In genomic region chr4:55397521-55398321, GRCh38 we compare ENCODE assay signal across 1 cellular context.
TF ChIP-seq lines count a peak whose summit lies in the region.

No MANE protein-coding gene starts in this region.

TF ChIP-seq in K562, 482 proteins besides CTCF, POLR2A, EP300 and RAD21 (continued from another document and continues in another):
- 0 out of 2 replicates have a peak, but pooled peaks have one; percentile 36 for TF ChIP-seq ZNF407 (IDR thresholded peaks at IDR 0.05; ENCODE audit: low read depth)
- TF ChIP-seq FOXK1 (CRISPR knock-in tag; IDR thresholded peaks at IDR 0.05; ENCODE audit: borderline replicate concordance): peak; percentile 47; the same call in 1 of the 2 replicates
- peak; percentile 37; the same call in 1 of the 2 replicates for TF ChIP-seq SUPT5H (IDR thresholded peaks at IDR 0.05)
- TF ChIP-seq MCM7 (IDR thresholded peaks at IDR 0.05): peak in 1 of 2 experiments; percentile 6; a peak in 1 of 4 replicates
- TF ChIP-seq, protein P1, sequence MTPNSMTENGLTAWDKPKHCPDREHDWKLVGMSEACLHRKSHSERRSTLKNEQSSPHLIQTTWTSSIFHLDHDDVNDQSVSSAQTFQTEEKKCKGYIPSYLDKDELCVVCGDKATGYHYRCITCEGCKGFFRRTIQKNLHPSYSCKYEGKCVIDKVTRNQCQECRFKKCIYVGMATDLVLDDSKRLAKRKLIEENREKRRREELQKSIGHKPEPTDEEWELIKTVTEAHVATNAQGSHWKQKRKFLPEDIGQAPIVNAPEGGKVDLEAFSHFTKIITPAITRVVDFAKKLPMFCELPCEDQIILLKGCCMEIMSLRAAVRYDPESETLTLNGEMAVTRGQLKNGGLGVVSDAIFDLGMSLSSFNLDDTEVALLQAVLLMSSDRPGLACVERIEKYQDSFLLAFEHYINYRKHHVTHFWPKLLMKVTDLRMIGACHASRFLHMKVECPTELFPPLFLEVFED (CRISPR knock-in tag; conservative IDR thresholded peaks at IDR 0.05): peak; percentile 83; the same call in 1 of the 2 replicates
- no peak for TF ChIP-seq ZNF583 (CRISPR knock-in tag; IDR thresholded peaks at IDR 0.05)
- TF ChIP-seq GTF2B (IDR thresholded peaks at IDR 0.05; ENCODE audit: extremely low read depth, insufficient read length): no peak
- peak; percentile 85 for TF ChIP-seq CEBPB (tag; IDR thresholded peaks at IDR 0.05)
- TF ChIP-seq, protein P2, sequence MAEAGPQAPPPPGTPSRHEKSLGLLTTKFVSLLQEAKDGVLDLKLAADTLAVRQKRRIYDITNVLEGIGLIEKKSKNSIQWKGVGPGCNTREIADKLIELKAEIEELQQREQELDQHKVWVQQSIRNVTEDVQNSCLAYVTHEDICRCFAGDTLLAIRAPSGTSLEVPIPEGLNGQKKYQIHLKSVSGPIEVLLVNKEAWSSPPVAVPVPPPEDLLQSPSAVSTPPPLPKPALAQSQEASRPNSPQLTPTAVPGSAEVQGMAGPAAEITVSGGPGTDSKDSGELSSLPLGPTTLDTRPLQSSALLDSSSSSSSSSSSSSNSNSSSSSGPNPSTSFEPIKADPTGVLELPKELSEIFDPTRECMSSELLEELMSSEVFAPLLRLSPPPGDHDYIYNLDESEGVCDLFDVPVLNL (CRISPR knock-in tag; IDR thresholded peaks at IDR 0.05; ENCODE audit: low read depth): no peak
- peak; percentile 62; the same call in 1 of the 2 replicates for TF ChIP-seq SPI1 (IDR thresholded peaks at IDR 0.05; ENCODE audit: borderline replicate concordance, low read depth, low read length)
- TF ChIP-seq CEBPG (CRISPR knock-in tag; IDR thresholded peaks at IDR 0.05): no peak
- TF ChIP-seq CEBPG (tag; conservative IDR thresholded peaks at IDR 0.05 in 1 of 2, IDR thresholded peaks at IDR 0.05 in 1 of 2): peak; percentile 42 to 66
- TF ChIP-seq, protein P3, sequence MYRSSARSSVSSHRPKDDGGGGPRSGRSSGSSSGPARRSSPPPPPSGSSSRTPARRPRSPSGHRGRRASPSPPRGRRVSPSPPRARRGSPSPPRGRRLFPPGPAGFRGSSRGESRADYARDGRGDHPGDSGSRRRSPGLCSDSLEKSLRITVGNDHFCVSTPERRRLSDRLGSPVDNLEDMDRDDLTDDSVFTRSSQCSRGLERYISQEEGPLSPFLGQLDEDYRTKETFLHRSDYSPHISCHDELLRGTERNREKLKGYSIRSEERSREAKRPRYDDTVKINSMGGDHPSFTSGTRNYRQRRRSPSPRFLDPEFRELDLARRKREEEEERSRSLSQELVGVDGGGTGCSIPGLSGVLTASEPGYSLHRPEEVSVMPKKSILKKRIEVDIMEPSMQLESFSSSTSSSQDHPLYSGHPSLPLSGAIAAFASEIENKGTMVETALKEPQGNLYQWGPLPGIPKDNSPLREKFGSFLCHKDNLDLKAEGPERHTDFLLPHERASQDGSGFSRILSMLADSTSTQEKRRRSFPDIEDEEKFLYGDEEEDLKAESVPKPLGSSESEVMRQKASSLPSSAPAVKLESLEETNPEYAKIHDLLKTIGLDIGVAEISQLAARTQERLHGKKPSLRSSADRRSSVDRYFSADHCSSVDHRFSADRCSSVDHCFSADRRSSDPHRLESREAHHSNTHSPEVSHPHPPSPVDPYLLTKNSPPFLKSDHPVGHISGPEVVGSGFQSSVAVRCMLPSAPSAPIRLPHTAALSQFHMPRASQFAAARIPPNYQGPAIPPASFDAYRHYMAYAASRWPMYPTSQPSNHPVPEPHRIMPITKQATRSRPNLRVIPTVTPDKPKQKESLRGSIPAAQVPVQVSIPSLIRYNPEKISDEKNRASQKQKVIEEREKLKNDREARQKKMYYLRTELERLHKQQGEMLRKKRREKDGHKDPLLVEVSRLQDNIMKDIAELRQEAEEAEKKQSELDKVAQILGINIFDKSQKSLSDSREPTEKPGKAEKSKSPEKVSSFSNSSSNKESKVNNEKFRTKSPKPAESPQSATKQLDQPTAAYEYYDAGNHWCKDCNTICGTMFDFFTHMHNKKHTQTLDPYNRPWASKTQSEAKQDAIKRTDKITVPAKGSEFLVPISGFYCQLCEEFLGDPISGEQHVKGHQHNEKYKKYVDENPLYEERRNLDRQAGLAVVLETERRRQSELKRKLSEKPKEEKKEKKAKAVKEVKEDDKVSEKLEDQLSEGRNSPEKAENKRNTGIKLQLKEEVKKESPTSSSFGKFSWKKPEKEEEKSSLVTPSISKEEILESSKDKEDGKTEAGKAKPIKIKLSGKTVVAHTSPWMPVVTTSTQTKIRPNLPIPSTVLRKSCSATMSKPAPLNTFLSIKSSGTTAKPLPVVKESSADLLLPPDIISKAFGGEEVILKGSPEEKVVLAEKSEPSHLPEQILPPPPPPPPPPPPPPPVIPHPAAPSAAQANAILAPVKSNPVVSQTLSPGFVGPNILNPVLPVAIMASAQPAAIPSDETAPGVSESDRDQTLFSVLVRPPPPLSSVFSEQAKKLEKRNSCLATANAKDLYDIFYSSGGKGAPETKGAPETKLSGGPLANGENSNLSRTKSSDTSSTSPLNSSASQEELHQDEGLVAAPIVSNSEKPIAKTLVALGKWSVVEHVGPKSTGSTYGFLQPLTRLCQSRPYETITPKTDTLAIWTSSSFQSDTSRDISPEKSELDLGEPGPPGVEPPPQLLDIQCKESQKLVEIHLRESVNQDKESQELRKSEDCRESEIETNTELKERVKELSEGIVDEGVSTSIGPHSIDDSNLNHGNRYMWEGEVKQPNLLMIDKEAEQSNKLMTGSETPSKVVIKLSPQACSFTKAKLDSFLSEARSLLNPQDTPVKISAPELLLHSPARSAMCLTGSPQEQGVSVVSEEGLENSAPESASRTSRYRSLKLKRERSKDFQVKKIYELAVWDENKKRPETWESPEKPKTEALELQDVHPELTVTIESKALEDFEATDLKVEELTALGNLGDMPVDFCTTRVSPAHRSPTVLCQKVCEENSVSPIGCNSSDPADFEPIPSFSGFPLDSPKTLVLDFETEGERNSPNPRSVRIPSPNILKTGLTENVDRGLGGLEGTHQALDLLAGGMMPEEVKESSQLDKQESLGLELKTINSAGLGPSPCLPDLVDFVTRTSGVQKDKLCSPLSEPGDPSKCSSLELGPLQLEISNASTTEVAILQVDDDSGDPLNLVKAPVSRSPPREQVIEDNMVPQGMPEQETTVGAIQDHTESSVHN (IDR thresholded peaks at IDR 0.05; ENCODE audit: borderline replicate concordance in 1 of 2, low read depth in 1 of 2): 0 out of 4 replicates have a peak, but pooled peaks of 1 of the 2 experiments have one; percentile 22
- no peak for TF ChIP-seq PTRF (tag; IDR thresholded peaks at IDR 0.05)
- 0 out of 2 replicates have a peak, but pooled peaks have one; percentile 49 for TF ChIP-seq TRIM25 (IDR thresholded peaks at IDR 0.05; ENCODE audit: borderline replicate concordance)
- peak; percentile 76; the same call in 1 of the 2 replicates for TF ChIP-seq SMARCA5 (IDR thresholded peaks at IDR 0.05)
- TF ChIP-seq ASH1L (IDR thresholded peaks at IDR 0.05; ENCODE audit: borderline replicate concordance, low read depth, partially characterized antibody): peak; percentile 43
- TF ChIP-seq SMARCE1 (IDR thresholded peaks at IDR 0.05): peak; percentile 68
- peak; percentile 74 for TF ChIP-seq NBN (IDR thresholded peaks at IDR 0.05; ENCODE audit: low read depth)
- peak; percentile 72; the same call in 1 of the 2 replicates for TF ChIP-seq MTA1 (IDR thresholded peaks at IDR 0.05; ENCODE audit: borderline replicate concordance)
- no peak for TF ChIP-seq ZSCAN32 (CRISPR knock-in tag; IDR thresholded peaks at IDR 0.05)
- TF ChIP-seq CXXC5 (CRISPR knock-in tag; IDR thresholded peaks at IDR 0.05): 0 out of 2 replicates have a peak, but pooled peaks have one; percentile 25
- TF ChIP-seq ARID4B (CRISPR knock-in tag; IDR thresholded peaks at IDR 0.05): 0 out of 2 replicates have a peak, but pooled peaks have one; percentile 20
